In genomic region chr1:54989968-54990810, GRCh38 we compare ENCODE assay signal across 12 cellular contexts. TPM values are rescaled to one million over a fixed set of nuclear protein-coding genes. Genes with fewer than 3 reads are reported as not detected.
DNase-seq lines count a peak whose midpoint lies in the region; ATAC-seq and TF ChIP-seq lines count a peak whose summit lies in the region.
"Had no signal": no experiment of that assay in that cellular context is flagged by ENCODE, and none has a peak within 500 bp of the region (broad histone marks: within the 10 kb centered on the region; RNA-seq: fewer than 3 reads in every experiment).

No MANE protein-coding gene starts in this region.

- H3K23ac ChIP-seq in IMR-90 (ENCODE audit: low read depth, low read length), result no peak overlapping the region

- POLR2A ChIA-PET in IMR-90 (lab: Charles Lee; ENCODE audit: unreplicated experiment), result no interaction called here
- POLR2A ChIA-PET in MCF 10A (lab: Yijun Ruan, JAX), result interaction anchor here (0.7 kb wide), 1 partner anchor 103 kb away, joined by 3 read pairs; the partner anchor contains the start of gene DHCR24

- H3K27me3 ChIP-seq in IMR-90 (ENCODE audit: control insufficient read depth, insufficient read depth, low read length), result peaks cover 43% of the 10 kb centered on the region

- peak; percentile 24; the same call in 1 of the 2 replicates for TF ChIP-seq RAD21 in IMR-90 (IDR thresholded peaks at IDR 0.05; ENCODE audit: low read length)

- no peak overlapping the region for H4K91ac ChIP-seq in IMR-90 (ENCODE audit: insufficient read depth, low read depth, low read length)

- no peak overlapping the region for H4K5ac ChIP-seq in IMR-90 (ENCODE audit: low read depth, low read length)

- CTCF ChIA-PET in IMR-90 (lab: Yijun Ruan, JAX), result interaction anchor here (0.6 to 2.2 kb wide), 3 partner anchors 11 to 40 kb away, joined by 3 to 9 read pairs (median 3); no protein-coding TSS in a partner anchor
- CTCF ChIA-PET in MCF 10A (lab: Yijun Ruan, JAX), result interaction anchor here (0.5 to 22.1 kb wide), 5 partner anchors 8 to 867 kb away, joined by 3 to 385 read pairs (median 8); partner anchors contain the start of gene BSND

- H3K27ac Mint-ChIP-seq in chondrocyte (ENCODE audit: unreplicated experiment) (no peak overlapping the region), MCF 10A (ENCODE audit: low read depth, unreplicated experiment) (no peak overlapping the region)
- H3K27ac Mint-ChIP-seq: naive thymus-derived CD4-positive, alpha-beta T cell had no signal

- no peak for TF ChIP-seq POLR2A in IMR-90 (IDR thresholded peaks at IDR 0.05; ENCODE audit: low read depth, low read length)

- no peak overlapping the region for H2BK15ac ChIP-seq in IMR-90 (ENCODE audit: low read depth, low read length)

- no peak overlapping the region for H2BK5ac ChIP-seq in IMR-90 (ENCODE audit: low read depth, low read length, poor library complexity, severe bottlenecking)

- no peak overlapping the region for H2BK120ac ChIP-seq in IMR-90 (ENCODE audit: low read depth, low read length)

- peak; percentile 19; the same call in 1 of the 2 replicates for TF ChIP-seq CTCF in IMR-90 (conservative IDR thresholded peaks at IDR 0.05; ENCODE audit: low read depth, low read length)
- no peak for TF ChIP-seq CTCF in chondrocyte (IDR thresholded peaks at IDR 0.05)
- no peak for TF ChIP-seq CTCF in MCF 10A (IDR thresholded peaks at IDR 0.05; ENCODE audit: unreplicated experiment)

- no peaks in the 10 kb centered on the region for H3K9me1 ChIP-seq in IMR-90 (ENCODE audit: insufficient read depth, low read length)

- ATAC-seq in IMR-90 (ENCODE audit: low read depth), result no peak
- ATAC-seq in GM19324 (IDR thresholded peaks at IDR 0.05; ENCODE audit: low FRiP score, unreplicated experiment), result no peak
- ATAC-seq: naive thymus-derived CD4-positive, alpha-beta T cell had no signal

- peaks cover 6% of the 10 kb centered on the region for H3K4me1 Mint-ChIP-seq in chondrocyte (ENCODE audit: low read depth)
- H3K4me1 Mint-ChIP-seq in MCF 10A (ENCODE audit: insufficient read depth, unreplicated experiment), result no peaks in the 10 kb centered on the region

- no peak overlapping the region for H3K56ac ChIP-seq in IMR-90 (ENCODE audit: extremely low read depth, insufficient read depth, low read length)

- no peaks in the 10 kb centered on the region for H4K20me1 ChIP-seq in IMR-90 (ENCODE audit: insufficient read depth, low read length)

- no peak overlapping the region for H3K4me2 ChIP-seq in IMR-90 (ENCODE audit: low read depth, low read length)

- H3K27ac ChIP-seq in IMR-90 (ENCODE audit: insufficient read depth, low read length), result no peak overlapping the region

- H2BK20ac ChIP-seq in IMR-90 (ENCODE audit: low read depth, low read length), result no peak overlapping the region

- no TSS peak for BruUV-seq in IMR-90 (replicated peaks; lab: Mats Ljungman, UMichigan)
- BruUV-seq in MCF 10A (replicated peaks; lab: Mats Ljungman, UMichigan), result no TSS peak

- H3K9ac ChIP-seq in IMR-90 (ENCODE audit: low read depth, low read length), result no peak overlapping the region

- no peaks in the 10 kb centered on the region for H3K9me3 Mint-ChIP-seq in chondrocyte (ENCODE audit: low read depth)
- no peaks in the 10 kb centered on the region for H3K9me3 Mint-ChIP-seq in MCF 10A (ENCODE audit: unreplicated experiment)
- H3K9me3 Mint-ChIP-seq: naive thymus-derived CD4-positive, alpha-beta T cell had no signal

- no peak overlapping the region for H3K18ac ChIP-seq in IMR-90 (ENCODE audit: low read depth, low read length)

- H3K14ac ChIP-seq in IMR-90 (replicated peaks; ENCODE audit: low read depth, low read length), result no peak overlapping the region

- H4K8ac ChIP-seq in IMR-90 (ENCODE audit: low read depth in 2 of 2, low read length in 2 of 2), result no peak overlapping the region

- dilution Hi-C loops in IMR-90 (cut with HindIII; ENCODE audit: low sequenced_read_pairs, unreplicated experiment), result no loop called here

- H2AK9ac ChIP-seq in IMR-90 (replicated peaks; ENCODE audit: low read depth, low read length, poor library complexity), result no peak overlapping the region

- H3K4me3 ChIP-seq in IMR-90 (ENCODE audit: insufficient read depth, low read depth, low read length), result no peak overlapping the region

- H3K4me3 Mint-ChIP-seq in chondrocyte (ENCODE audit: unreplicated experiment) (no peak overlapping the region), MCF 10A (ENCODE audit: unreplicated experiment) (no peak overlapping the region)
- H3K4me3 Mint-ChIP-seq: naive thymus-derived CD4-positive, alpha-beta T cell had no signal

- no peak overlapping the region for H3K4ac ChIP-seq in IMR-90 (ENCODE audit: low read depth, low read length)

- WGBS in IMR-90 (ENCODE audit: extremely low coverage in 2 of 2, insufficient read length in 1 of 2), 2 experiments, result 78% methylated on average over 8 of the region's 13 CpGs; no CpG with 5 or more reads in 1 of the 2 experiments

- in situ Hi-C loops in IMR-90 (cut with MboI; ENCODE audit: low sequenced_read_pairs), result no loop called here

- peak overlapping the region; percentile 41 for H2AFZ ChIP-seq in IMR-90 (replicated peaks; ENCODE audit: low read length, poor library complexity)

- peaks cover 4% of the 10 kb centered on the region; the same call in 1 of the 2 replicates for H3K4me1 ChIP-seq in IMR-90 (ENCODE audit: control insufficient read depth, insufficient read depth, low read length)

- DNase-seq in IMR-90 (peak; percentile 23), chondrocyte (ENCODE audit: low spot score) (peak; percentile 68), mucosa of gallbladder (ENCODE audit: low spot score) (peak; percentile 32), MCF 10A (ENCODE audit: unreplicated experiment) (no peak), dedifferentiated amniotic fluid mesenchymal stem cell (ENCODE audit: extremely low spot score) (no peak)
- DNase-seq: activated CD8-positive, alpha-beta memory T cell treated with anti-CD3 and anti-CD28 coated beads, Interleukin-2, amount 50 U/mL, for 4 hours; activated naive CD4-positive, alpha-beta T cell treated with anti-CD3 and anti-CD28 coated beads, Interleukin-2, amount 50 U/mL, for 16 hours; central memory CD4-positive, alpha-beta T cell; head of caudate nucleus; naive thymus-derived CD4-positive, alpha-beta T cell had no signal

- intact Hi-C loops in IMR-90 (cut with micrococcal nuclease), result no loop called here
- intact Hi-C loops in MCF 10A (cut with micrococcal nuclease), result no loop called here

- no peaks in the 10 kb centered on the region for H3K9me3 ChIP-seq in IMR-90 (ENCODE audit: control insufficient read depth, insufficient read depth, low read length)

- H3K27me3 Mint-ChIP-seq in chondrocyte (ENCODE audit: low read depth) (peaks cover 6% of the 10 kb centered on the region), MCF 10A (ENCODE audit: insufficient read depth, unreplicated experiment) (no peaks in the 10 kb centered on the region)

- H3K79me1 ChIP-seq in IMR-90 (ENCODE audit: low read depth in 1 of 2, low read length in 2 of 2), result no peaks in the 10 kb centered on the region

- H2AK5ac ChIP-seq in IMR-90 (ENCODE audit: low read depth, low read length), result no peak overlapping the region

- no peaks in the 10 kb centered on the region for H3K36me3 ChIP-seq in IMR-90 (ENCODE audit: control insufficient read depth, insufficient read depth, low read length)

- H3K36me3 Mint-ChIP-seq in chondrocyte (ENCODE audit: low read depth), result no peaks in the 10 kb centered on the region
- no peaks in the 10 kb centered on the region for H3K36me3 Mint-ChIP-seq in MCF 10A (ENCODE audit: insufficient read depth, unreplicated experiment)

TF ChIP-seq in IMR-90, 13 proteins besides CTCF, POLR2A, EP300 and RAD21:
- TF ChIP-seq SMC3 (IDR thresholded peaks at IDR 0.05; ENCODE audit: low read depth, low read length) (no peak), NFE2L2 (IDR thresholded peaks at IDR 0.05; ENCODE audit: low read depth, low read length) (no peak), RFX5 (IDR thresholded peaks at IDR 0.05; ENCODE audit: low read depth, low read length) (no peak), FOS (IDR thresholded peaks at IDR 0.05; ENCODE audit: low read depth, low read length) (no peak), MXI1 (IDR thresholded peaks at IDR 0.05; ENCODE audit: borderline replicate concordance, low read depth, low read length) (no peak)

RNA-seq across cellular contexts. Expression of gene BSND, which starts 8.5 kb away (rescaled TPM):
- not detected in 2 replicates for total RNA-seq in IMR-90 (2012; rRNA removed)
- not detected in 2 replicates for polyA plus RNA-seq in IMR-90 (2012; rRNA removed)
- polyA plus RNA-seq in IMR-90 (2012; cell fraction: cytosol; rRNA removed), result not detected in 2 replicates
- polyA plus RNA-seq in IMR-90 (2012; cell fraction: nucleus; rRNA removed; ENCODE audit: low replicate concordance), result not detected in 2 replicates
- not detected in 3 replicates for total RNA-seq in chondrocyte
- not detected for total RNA-seq in mucosa of gallbladder
- total RNA-seq in MCF 10A (2022), result not detected in 2 replicates
- total RNA-seq: endothelial cell of umbilical vein had no signal
- polyA plus RNA-seq: endothelial cell of umbilical vein; naive thymus-derived CD4-positive, alpha-beta T cell had no signal

RNA-seq across cellular contexts. Expression of gene TMEM61, which starts 9.8 kb away (rescaled TPM):
- total RNA-seq in IMR-90 (2012; rRNA removed), result not detected in 2 replicates
- 0.10 TPM in 1 of 2 replicates, not detected in the other for polyA plus RNA-seq in IMR-90 (2012; rRNA removed)
- polyA plus RNA-seq in IMR-90 (2012; cell fraction: cytosol; rRNA removed), result not detected in 2 replicates
- polyA plus RNA-seq in IMR-90 (2012; cell fraction: nucleus; rRNA removed; ENCODE audit: low replicate concordance), result 0.11 TPM in 1 of 2 replicates, not detected in the other
- not detected in 3 replicates for total RNA-seq in chondrocyte
- total RNA-seq in mucosa of gallbladder, result 2.3 TPM
- total RNA-seq in MCF 10A (2022), result 0.39 TPM in 1 of 2 replicates, not detected in the other
- total RNA-seq: endothelial cell of umbilical vein; naive thymus-derived CD4-positive, alpha-beta T cell had no signal
- polyA plus RNA-seq: endothelial cell of umbilical vein; naive thymus-derived CD4-positive, alpha-beta T cell had no signal

RNA-seq across cellular contexts. Expression of gene PCSK9, which starts 49.2 kb away (rescaled TPM):
- under 0.01 TPM in 2 replicates for total RNA-seq in IMR-90 (2012; rRNA removed)
- polyA plus RNA-seq in IMR-90 (2012; rRNA removed), result 0.14 and 0.17 TPM in 2 replicates
- polyA plus RNA-seq in IMR-90 (2012; cell fraction: cytosol; rRNA removed), result 0.12 and 0.35 TPM in 2 replicates
- polyA plus RNA-seq in IMR-90 (2012; cell fraction: nucleus; rRNA removed; ENCODE audit: low replicate concordance), result 0.16 and 0.36 TPM in 2 replicates
- total RNA-seq in chondrocyte, result 0.41 to 0.60 TPM (median 0.53 TPM) in 3 replicates
- 10.2 TPM for total RNA-seq in mucosa of gallbladder
- total RNA-seq in MCF 10A (2022), result not detected in 2 replicates
- total RNA-seq: naive thymus-derived CD4-positive, alpha-beta T cell had no signal
- polyA plus RNA-seq: naive thymus-derived CD4-positive, alpha-beta T cell had no signal

Comparison
In these comparisons a context has a peak if more than half of its experiments do, and no peak if none do; other contexts are left out.
1. DNase-seq: peak in IMR-90 (single experiment), chondrocyte (single experiment) and mucosa of gallbladder (single experiment); none in MCF 10A (single experiment) and dedifferentiated amniotic fluid mesenchymal stem cell (single experiment).